In the genomic region with DNA sequence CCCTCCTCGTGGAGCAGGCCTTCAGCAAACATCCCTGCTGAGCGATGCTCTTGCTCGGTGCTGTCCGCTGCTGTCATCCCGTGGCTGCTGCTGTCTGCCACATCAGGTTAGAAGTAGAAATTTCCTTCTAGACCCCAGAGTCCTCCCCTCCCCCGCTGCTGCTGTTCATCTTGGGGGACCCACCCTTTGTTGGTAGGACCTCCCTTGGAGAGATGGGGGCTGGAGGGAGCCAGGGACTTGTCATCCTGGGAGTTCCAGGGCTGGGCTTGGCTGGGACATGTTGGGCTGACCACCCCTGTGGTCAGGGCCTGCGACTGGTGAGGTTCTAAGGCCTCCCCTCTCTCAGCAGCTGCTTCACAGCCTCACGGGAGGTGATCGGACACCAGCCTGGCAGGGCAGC, we compare ENCODE assay signal across 26 cellular contexts.
"Had no signal": no experiment of that assay in that cellular context is flagged by ENCODE, and none has a peak within 500 bp of the region (broad histone marks: within the 10 kb centered on the region; RNA-seq: fewer than 3 reads in every experiment).

No MANE protein-coding gene starts in this region.

- ATAC-seq: activated CD4-positive, CD25-positive, alpha-beta regulatory T cell treated with anti-CD3 and anti-CD28 coated beads, Interleukin-2, amount 50 U/mL, for 24 hours; body of pancreas; left lung; natural killer cell; stimulated activated effector memory CD8-positive, alpha-beta T cell treated with anti-CD3 and anti-CD28 coated beads, Interleukin-12 subunit alpha, Interleukin-12 subunit beta, amount 100 ng/mL, for 72 hours had no signal

- H3K4me3 ChIP-seq: body of pancreas, cardiac muscle cell, coronary artery, left lung, neural progenitor cell, right lobe of liver, thoracic aorta, uterus had no signal

- H2AFZ ChIP-seq: neural progenitor cell had no signal

- H3K27ac ChIP-seq: body of pancreas, cardiac muscle cell, coronary artery, neural progenitor cell, right lobe of liver, thoracic aorta, uterus, WERI-Rb-1 had no signal

- H3K4me1 ChIP-seq: right lobe of liver, uterus had no signal

- H3K9me3 ChIP-seq: body of pancreas, left lung, right lobe of liver, thoracic aorta, uterus had no signal

- H3K36me3 ChIP-seq: cardiac muscle cell, left lung, neural progenitor cell, right lobe of liver, thoracic aorta, uterus, WERI-Rb-1 had no signal

- H3K27me3 ChIP-seq: body of pancreas, cardiac muscle cell, left lung, neural progenitor cell, right lobe of liver, uterus had no signal

- DNase-seq: activated CD4-positive, alpha-beta T cell treated with anti-CD3 and anti-CD28 coated beads for 48 hours; activated CD4-positive, alpha-beta T cell treated with anti-CD3 and anti-CD28 coated beads, Interleukin-2, amount 50 U/mL, for 48 hours; activated CD8-positive, alpha-beta memory T cell treated with anti-CD3 and anti-CD28 coated beads for 24 hours; activated effector memory CD4-positive, alpha-beta T cell treated with Interleukin-2 at 50 U/mL for 16 hours; activated naive CD4-positive, alpha-beta T cell treated with Interleukin-2 at 50 U/mL for 16 hours; aorta; body of pancreas; foreskin fibroblast; head of caudate nucleus; kidney glomerular epithelial cell; midbrain; natural killer cell; posterior cingulate gyrus; right lobe of liver; stimulated activated CD4-positive, alpha-beta T cell treated with anti-CD3 and anti-CD28 coated beads, Interleukin-4, amount 100 ng/mL, for 24 hours; T-helper 1 cell; trophoblast cell; uterus; WERI-Rb-1 had no signal

- H3K4me2 ChIP-seq: neural progenitor cell had no signal

- H3K9ac ChIP-seq: neural progenitor cell had no signal
